In genomic region chr7:18179058-18179457, GRCh38 we compare ENCODE assay signal across 19 cellular contexts.
A peak's percentile ranks its signal among the peaks of the same experiment; 100 is the strongest.
DNase-seq lines count a peak whose midpoint lies in the region; ATAC-seq and TF ChIP-seq lines count a peak whose summit lies in the region.
"Had no signal": no experiment of that assay in that cellular context is flagged by ENCODE, and none has a peak within 500 bp of the region (broad histone marks: within the 10 kb centered on the region; RNA-seq: fewer than 3 reads in every experiment).

No MANE protein-coding gene starts in this region.

- no peaks in the 10 kb centered on the region for H3K27me3 ChIP-seq in BLaER1 treated with 17β-estradiol and CSF1 and Interleukin-3, amounts not matched to agents 10 nM and 100 nM
- H3K27me3 ChIP-seq: right atrium auricular region, stomach, upper lobe of left lung had no signal

- peak; percentile 38 for ATAC-seq in HG02610 (IDR thresholded peaks at IDR 0.05; ENCODE audit: unreplicated experiment)
- ATAC-seq in GM18861 (IDR thresholded peaks at IDR 0.05; ENCODE audit: unreplicated experiment), result no peak
- ATAC-seq in activated naive CD8-positive, alpha-beta T cell treated with anti-CD3 and anti-CD28 coated beads, Interleukin-2, amount 50 U/mL, for 24 hours, result no peak
- ATAC-seq: SK-N-SH treated with all-trans-retinoic acid at 6 μM for 48 hours had no signal

- H3K4me3 ChIP-seq in BLaER1 treated with 17β-estradiol and CSF1 and Interleukin-3, amounts not matched to agents 10 nM and 100 nM, result no peak overlapping the region
- H3K4me3 ChIP-seq in choroid plexus epithelial cell (ENCODE audit: low read depth, low read length), result no peak overlapping the region
- H3K4me3 ChIP-seq: right atrium auricular region, stomach, upper lobe of left lung had no signal

- peak overlapping the region in 3 of 11 experiments; percentile 23 to 40 (median 32); a peak in 4 of 22 replicates for H3K9ac ChIP-seq in BLaER1 treated with 17β-estradiol and CSF1 and Interleukin-3, amounts not matched to agents 10 nM and 100 nM

- H3K9me3 ChIP-seq in BLaER1 treated with 17β-estradiol and CSF1 and Interleukin-3, amounts not matched to agents 10 nM and 100 nM (replicated peaks in 1 of 11), result peaks cover 0 to 9% (median 0%) of the 10 kb centered on the region in 11 experiments; a peak in 10 of 22 replicates
- H3K9me3 ChIP-seq: right atrium auricular region, stomach, upper lobe of left lung had no signal

- H3K4me3 Mint-ChIP-seq in activated naive CD8-positive, alpha-beta T cell treated with anti-CD3 and anti-CD28 coated beads, Interleukin-2, amount 50 U/mL, for 24 hours, result no peak overlapping the region
- H3K4me3 Mint-ChIP-seq: activated naive CD8-positive, alpha-beta T cell treated with anti-CD3 and anti-CD28 coated beads, Interleukin-2, amount 10 ng/mL, durations not matched to agents 7 days and 5 days; HFFc6 had no signal

- in situ Hi-C loops in KBM-7 (cut with MboI; ENCODE audit: low pct_unique_long_range_greater_than_20kb, low sequenced_read_pairs), result no loop called here

- no peaks in the 10 kb centered on the region for H3K36me3 ChIP-seq in BLaER1 treated with 17β-estradiol and CSF1 and Interleukin-3, amounts not matched to agents 10 nM and 100 nM
- H3K36me3 ChIP-seq: right atrium auricular region, stomach, upper lobe of left lung had no signal

- H3K27ac ChIP-seq in BLaER1 treated with 17β-estradiol and CSF1 and Interleukin-3, amounts not matched to agents 10 nM and 100 nM, result peak overlapping the region in 6 of 11 experiments; percentile 51 to 82 (median 66); a peak in 12 of 22 replicates
- H3K27ac ChIP-seq: right atrium auricular region had no signal

- peaks cover 12% of the 10 kb centered on the region for H3K4me1 Mint-ChIP-seq in activated naive CD8-positive, alpha-beta T cell treated with anti-CD3 and anti-CD28 coated beads, Interleukin-2, amount 50 U/mL, for 24 hours

- peaks cover 3% of the 10 kb centered on the region for H3K27me3 Mint-ChIP-seq in activated naive CD8-positive, alpha-beta T cell treated with anti-CD3 and anti-CD28 coated beads, Interleukin-2, amount 50 U/mL, for 24 hours

- H3K27ac Mint-ChIP-seq in activated naive CD8-positive, alpha-beta T cell treated with anti-CD3 and anti-CD28 coated beads, Interleukin-2, amount 50 U/mL, for 24 hours, result no peak overlapping the region
- H3K27ac Mint-ChIP-seq: activated naive CD8-positive, alpha-beta T cell treated with anti-CD3 and anti-CD28 coated beads, Interleukin-2, amount 10 ng/mL, durations not matched to agents 7 days and 5 days; HFFc6 had no signal

- H3K36me3 Mint-ChIP-seq in activated naive CD8-positive, alpha-beta T cell treated with anti-CD3 and anti-CD28 coated beads, Interleukin-2, amount 50 U/mL, for 24 hours (ENCODE audit: low read depth), result no peaks in the 10 kb centered on the region
- H3K36me3 Mint-ChIP-seq: activated naive CD8-positive, alpha-beta T cell treated with anti-CD3 and anti-CD28 coated beads, Interleukin-2, amount 10 ng/mL, durations not matched to agents 7 days and 5 days had no signal

- TF ChIP-seq CTCF in choroid plexus epithelial cell (conservative IDR thresholded peaks at IDR 0.05; ENCODE audit: low read depth, low read length), result no peak

- DNase-seq in OCI-M1 (lab: John Stamatoyannopoulos, UW), result peak; percentile 50
- DNase-seq in choroid plexus epithelial cell (ENCODE audit: low read depth), result peak; percentile 33
- no peak for DNase-seq in hypothalamus (lab: John Stamatoyannopoulos, UW)
- DNase-seq in KBM-7, result no peak
- no peak for DNase-seq in activated naive CD8-positive, alpha-beta T cell treated with anti-CD3 and anti-CD28 coated beads, Interleukin-2, amount 50 U/mL, for 24 hours
- DNase-seq: activated CD4-positive, CD25-positive, alpha-beta regulatory T cell treated with anti-CD3 and anti-CD28 coated beads, Interleukin-2, amount 50 U/mL, for 72 hours; activated naive CD8-positive, alpha-beta T cell treated with anti-CD3 and anti-CD28 coated beads, Interleukin-2, amount 10 ng/mL, durations not matched to agents 7 days and 5 days; HFFc6; immature natural killer cell; MM.1S; NCI-H2029; NCI-H510A; stomach; upper lobe of left lung had no signal

- H3K4me1 ChIP-seq in BLaER1 treated with 17β-estradiol and CSF1 and Interleukin-3, amounts not matched to agents 10 nM and 100 nM, result peaks cover 0 to 29% (median 16%) of the 10 kb centered on the region in 10 experiments; a peak in 15 of 20 replicates
- H3K4me1 ChIP-seq: right atrium auricular region, upper lobe of left lung had no signal

- no peaks in the 10 kb centered on the region for H3K9me3 Mint-ChIP-seq in activated naive CD8-positive, alpha-beta T cell treated with anti-CD3 and anti-CD28 coated beads, Interleukin-2, amount 50 U/mL, for 24 hours
- H3K9me3 Mint-ChIP-seq: activated naive CD8-positive, alpha-beta T cell treated with anti-CD3 and anti-CD28 coated beads, Interleukin-2, amount 10 ng/mL, durations not matched to agents 7 days and 5 days; HFFc6; immature natural killer cell had no signal

- no peaks in the 10 kb centered on the region for H4K20me1 ChIP-seq in BLaER1 treated with 17β-estradiol and CSF1 and Interleukin-3, amounts not matched to agents 10 nM and 100 nM

- H3K4me2 ChIP-seq in BLaER1 treated with 17β-estradiol and CSF1 and Interleukin-3, amounts not matched to agents 10 nM and 100 nM, result peak overlapping the region in 6 of 11 experiments; percentile 44 to 80 (median 52); a peak in 11 of 22 replicates

Comparison
In these comparisons a context has a peak if more than half of its experiments do, and no peak if none do; other contexts are left out.
1. DNase-seq: peak in OCI-M1 (single experiment) and choroid plexus epithelial cell (single experiment); none in hypothalamus (0 of 51), KBM-7 (single experiment) and activated naive CD8-positive, alpha-beta T cell treated with anti-CD3 and anti-CD28 coated beads, Interleukin-2, amount 50 U/mL, for 24 hours (single experiment).